In genomic region chr1:15836772-15837669, GRCh38 we compare ENCODE assay signal across 1 cellular context.
TF ChIP-seq lines count a peak whose summit lies in the region.

No MANE protein-coding gene starts in this region.

TF ChIP-seq in IMR-90, 13 proteins besides CTCF, POLR2A, EP300 and RAD21:
- TF ChIP-seq, protein P1, sequence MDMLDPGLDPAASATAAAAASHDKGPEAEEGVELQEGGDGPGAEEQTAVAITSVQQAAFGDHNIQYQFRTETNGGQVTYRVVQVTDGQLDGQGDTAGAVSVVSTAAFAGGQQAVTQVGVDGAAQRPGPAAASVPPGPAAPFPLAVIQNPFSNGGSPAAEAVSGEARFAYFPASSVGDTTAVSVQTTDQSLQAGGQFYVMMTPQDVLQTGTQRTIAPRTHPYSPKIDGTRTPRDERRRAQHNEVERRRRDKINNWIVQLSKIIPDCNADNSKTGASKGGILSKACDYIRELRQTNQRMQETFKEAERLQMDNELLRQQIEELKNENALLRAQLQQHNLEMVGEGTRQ (IDR thresholded peaks at IDR 0.05; ENCODE audit: low read depth, low read length) = no peak
- no peak for TF ChIP-seq RFX5 (IDR thresholded peaks at IDR 0.05; ENCODE audit: low read depth, low read length)
